Comparison of ENCODE assay signal across 8 cellular contexts in genomic region chr1:248823517-248824001, GRCh38. TPM values are rescaled to one million over a fixed set of nuclear protein-coding genes. Genes with fewer than 3 reads are reported as not detected.
DNase-seq lines count a peak whose midpoint lies in the region; ATAC-seq and FAIRE-seq lines count a peak whose summit lies in the region.

No MANE protein-coding gene starts in this region.

- peaks cover 28% of the 10 kb centered on the region for H3K36me3 Mint-ChIP-seq in central memory CD8-positive, alpha-beta T cell (ENCODE audit: insufficient read depth)
- H3K36me3 Mint-ChIP-seq in natural killer cell treated with Interleukin-12 subunit alpha and Interleukin-12 subunit beta and Interleukin-15 and Interleukin-18, amount 100 ng/mL, for 72 hours: no peaks in the 10 kb centered on the region

- ATAC-seq in central memory CD8-positive, alpha-beta T cell (replicated peaks; ENCODE audit: extremely low read depth, poor library complexity, severe bottlenecking): no peak
- ATAC-seq in natural killer cell treated with Interleukin-12 subunit alpha and Interleukin-12 subunit beta and Interleukin-15 and Interleukin-18, amount 100 ng/mL, for 72 hours: no peak
- ATAC-seq in HG03039 (IDR thresholded peaks at IDR 0.05; ENCODE audit: unreplicated experiment) (no peak), GM19467 (IDR thresholded peaks at IDR 0.05; ENCODE audit: unreplicated experiment) (no peak)

- H3K4me1 Mint-ChIP-seq in central memory CD8-positive, alpha-beta T cell: peaks cover 79% of the 10 kb centered on the region
- H3K4me1 Mint-ChIP-seq in natural killer cell treated with Interleukin-12 subunit alpha and Interleukin-12 subunit beta and Interleukin-15 and Interleukin-18, amount 100 ng/mL, for 72 hours (ENCODE audit: low read depth in 2 of 2): peaks cover 48 to 60% of the 10 kb centered on the region in 2 donors

- H3K4me3 Mint-ChIP-seq in central memory CD8-positive, alpha-beta T cell: peak overlapping the region; percentile 98
- H3K4me3 Mint-ChIP-seq in natural killer cell treated with Interleukin-12 subunit alpha and Interleukin-12 subunit beta and Interleukin-15 and Interleukin-18, amount 100 ng/mL, for 72 hours: peak overlapping the region; percentile 34

- DNase-seq in CD1c-positive myeloid dendritic cell (ENCODE audit: extremely low spot score): peak; percentile 48
- peak; percentile 91 for DNase-seq in M059J (ENCODE audit: low read depth)
- no peak for DNase-seq in central memory CD8-positive, alpha-beta T cell (ENCODE audit: low spot score in 2 of 2)
- DNase-seq in natural killer cell treated with Interleukin-12 subunit alpha and Interleukin-12 subunit beta and Interleukin-15 and Interleukin-18, amount 100 ng/mL, for 72 hours (ENCODE audit: low spot score): no peak
- no peak for DNase-seq in frontal cortex (ENCODE audit: low spot score in 2 of 2)
- DNase-seq in islet precursor cell: no peak

- H3K27ac Mint-ChIP-seq in central memory CD8-positive, alpha-beta T cell (ENCODE audit: low read depth): no peak overlapping the region
- H3K27ac Mint-ChIP-seq in natural killer cell treated with Interleukin-12 subunit alpha and Interleukin-12 subunit beta and Interleukin-15 and Interleukin-18, amount 100 ng/mL, for 72 hours: no peak overlapping the region

- H3K27me3 Mint-ChIP-seq in central memory CD8-positive, alpha-beta T cell: no peaks in the 10 kb centered on the region
- H3K27me3 Mint-ChIP-seq in natural killer cell treated with Interleukin-12 subunit alpha and Interleukin-12 subunit beta and Interleukin-15 and Interleukin-18, amount 100 ng/mL, for 72 hours: no peaks in the 10 kb centered on the region

- FAIRE-seq in frontal cortex (lab: Jason Lieb, UNC): no peak

- no peaks in the 10 kb centered on the region for H3K9me3 Mint-ChIP-seq in central memory CD8-positive, alpha-beta T cell
- H3K9me3 Mint-ChIP-seq in natural killer cell treated with Interleukin-12 subunit alpha and Interleukin-12 subunit beta and Interleukin-15 and Interleukin-18, amount 100 ng/mL, for 72 hours: no peaks in the 10 kb centered on the region

RNA-seq across cellular contexts. Expression of gene SH3BP5L, which starts 2.2 kb away (rescaled TPM):
- 14.9 and 21.0 TPM in 2 replicates for total RNA-seq in M059J (2014; rRNA removed; shearing (Covaris generic))
- 10 to 100 TPM; 18.3 to 23.8 TPM for total RNA-seq in natural killer cell treated with Interleukin-12 subunit alpha and Interleukin-12 subunit beta and Interleukin-15 and Interleukin-18, amount 100 ng/mL, for 72 hours
- 31.4 TPM for total RNA-seq in frontal cortex

RNA-seq across cellular contexts. Expression of gene ZNF672, which starts 14.5 kb away (rescaled TPM):
- total RNA-seq in M059J (2014; rRNA removed; shearing (Covaris generic)): 15.0 and 16.4 TPM in 2 replicates
- total RNA-seq in natural killer cell treated with Interleukin-12 subunit alpha and Interleukin-12 subunit beta and Interleukin-15 and Interleukin-18, amount 100 ng/mL, for 72 hours: 10 to 100 TPM; 41.2 to 59.7 TPM
- 14.7 TPM for total RNA-seq in frontal cortex

RNA-seq across cellular contexts. Expression of gene ZNF692, which starts 35.3 kb away (rescaled TPM):
- total RNA-seq in M059J (2014; rRNA removed; shearing (Covaris generic)): 3.1 and 16.5 TPM in 2 replicates
- total RNA-seq in natural killer cell treated with Interleukin-12 subunit alpha and Interleukin-12 subunit beta and Interleukin-15 and Interleukin-18, amount 100 ng/mL, for 72 hours: 100 to 1,000 TPM in 1 of 2 donors, 10 to 100 TPM in 1; 40.4 to 142 TPM
- 19.6 TPM for total RNA-seq in frontal cortex

Comparison
In these comparisons a context has a peak if more than half of its experiments do, and no peak if none do; other contexts are left out.
1. DNase-seq: peak in CD1c-positive myeloid dendritic cell (single experiment) and M059J (single experiment); none in central memory CD8-positive, alpha-beta T cell (0 of 2), natural killer cell treated with Interleukin-12 subunit alpha and Interleukin-12 subunit beta and Interleukin-15 and Interleukin-18, amount 100 ng/mL, for 72 hours (single experiment), frontal cortex (0 of 2) and islet precursor cell (single experiment).